Comparison of ENCODE assay signal across 8 cellular contexts in genomic region chr6:135054238-135054574, GRCh38. TPM values are rescaled to one million over a fixed set of nuclear protein-coding genes. Genes with fewer than 3 reads are reported as not detected.
DNase-seq lines count a peak whose midpoint lies in the region; ATAC-seq and TF ChIP-seq lines count a peak whose summit lies in the region.

No MANE protein-coding gene starts in this region.

- peaks cover 6% of the 10 kb centered on the region for H3K36me3 ChIP-seq in CD8-positive, alpha-beta memory T cell (ENCODE audit: insufficient read depth, low read length)
- no peaks in the 10 kb centered on the region for H3K36me3 ChIP-seq in GM23338 (ENCODE audit: insufficient read depth)
- peaks cover 32% of the 10 kb centered on the region for H3K36me3 ChIP-seq in OCI-LY7 (ENCODE audit: insufficient read depth, low read length)
- H3K36me3 ChIP-seq in effector memory CD4-positive, alpha-beta T cell (ENCODE audit: control insufficient read depth, insufficient read depth, low read length), result peaks cover 9% of the 10 kb centered on the region

- peak overlapping the region; percentile 97 to 100 (median 99) for H3K4me3 Mint-ChIP-seq in CD8-positive, alpha-beta memory T cell
- peak overlapping the region; percentile 99 for H3K4me3 Mint-ChIP-seq in GM23338
- peak overlapping the region; percentile 97 for H3K4me3 Mint-ChIP-seq in natural killer cell

- peak overlapping the region; percentile 81 for H3K4me2 ChIP-seq in GM23338
- H3K4me2 ChIP-seq in OCI-LY7 (ENCODE audit: low read length), result peak overlapping the region; percentile 93

- ATAC-seq in GM23338 (peak; percentile 23), natural killer cell (peak; percentile 0 to 11 (median 3))

- H3K27me3 Mint-ChIP-seq in CD8-positive, alpha-beta memory T cell, result peaks cover 1 to 7% of the 10 kb centered on the region in 2 donors
- H3K27me3 Mint-ChIP-seq in GM23338 (ENCODE audit: insufficient read depth, low read depth, poor library complexity), result peaks cover 11% of the 10 kb centered on the region
- H3K27me3 Mint-ChIP-seq in natural killer cell (ENCODE audit: low read depth in 2 of 2), result peaks cover 0 to 15% of the 10 kb centered on the region in 2 donors

- H3K36me3 Mint-ChIP-seq in CD8-positive, alpha-beta memory T cell, result peaks cover 0 to 24% (median 4%) of the 10 kb centered on the region in 3 donors
- peaks cover 3% of the 10 kb centered on the region; the same call in 1 of the 3 replicates for H3K36me3 Mint-ChIP-seq in GM23338 (ENCODE audit: low read depth)
- H3K36me3 Mint-ChIP-seq in natural killer cell, result no peaks in the 10 kb centered on the region

- H2AFZ ChIP-seq in GM23338 (peak overlapping the region; percentile 32; the same call in 1 of the 2 replicates), OCI-LY7 (ENCODE audit: low read length) (peak overlapping the region; percentile 71; the same call in 1 of the 2 replicates)

- H3K27ac Mint-ChIP-seq in CD8-positive, alpha-beta memory T cell, result peak overlapping the region; percentile 98 to 99 (median 99)
- peak overlapping the region; percentile 99 for H3K27ac Mint-ChIP-seq in GM23338
- peak overlapping the region; percentile 98 to 100 for H3K27ac Mint-ChIP-seq in natural killer cell

- H3K9me3 ChIP-seq in CD8-positive, alpha-beta memory T cell (ENCODE audit: low read length), result no peaks in the 10 kb centered on the region
- H3K9me3 ChIP-seq in OCI-LY7 (ENCODE audit: low read length), result no peaks in the 10 kb centered on the region
- no peaks in the 10 kb centered on the region for H3K9me3 ChIP-seq in effector memory CD4-positive, alpha-beta T cell (ENCODE audit: control insufficient read depth, low read length)

- peak overlapping the region; percentile 93 for H3K4me3 ChIP-seq in CD8-positive, alpha-beta memory T cell (ENCODE audit: low read length)
- H3K4me3 ChIP-seq in GM23338 (peak overlapping the region; percentile 78), OCI-LY7 (ENCODE audit: low read depth, low read length, poor library complexity, severe bottlenecking) (peak overlapping the region; percentile 93)
- peak overlapping the region; percentile 83 for H3K4me3 ChIP-seq in effector memory CD4-positive, alpha-beta T cell (ENCODE audit: insufficient read depth, low read depth, low read length, poor library complexity, severe bottlenecking)

- no peaks in the 10 kb centered on the region for H3K9me2 ChIP-seq in GM23338 (ENCODE audit: insufficient read depth)
- H3K9me2 ChIP-seq in OCI-LY7 (ENCODE audit: insufficient read depth, low read length), result no peaks in the 10 kb centered on the region

- peaks cover 53% of the 10 kb centered on the region for H3K79me2 ChIP-seq in GM23338 (replicated peaks; ENCODE audit: insufficient read depth)
- H3K79me2 ChIP-seq in OCI-LY7 (ENCODE audit: insufficient read depth, low read depth, low read length), result peaks cover 49% of the 10 kb centered on the region

- in situ Hi-C loops in GM13977 (cut with MboI; ENCODE audit: low pct_unique_long_range_greater_than_20kb, low sequenced_read_pairs, unreplicated experiment), result no loop called here

- peaks cover 44% of the 10 kb centered on the region for H3K4me1 ChIP-seq in CD8-positive, alpha-beta memory T cell (ENCODE audit: insufficient read depth, low read length)
- H3K4me1 ChIP-seq in GM23338 (ENCODE audit: insufficient read depth), result peaks cover 11% of the 10 kb centered on the region; the same call in 1 of the 2 replicates
- H3K4me1 ChIP-seq in OCI-LY7 (ENCODE audit: insufficient read depth, low read length, poor library complexity, severe bottlenecking), result peaks cover 26% of the 10 kb centered on the region
- peaks cover 7% of the 10 kb centered on the region for H3K4me1 ChIP-seq in effector memory CD4-positive, alpha-beta T cell (ENCODE audit: control insufficient read depth, insufficient read depth, low read length, poor library complexity, severe bottlenecking)

- no peak for DNase-seq in CD8-positive, alpha-beta memory T cell
- DNase-seq in GM23338 (ENCODE audit: low spot score) (no peak), OCI-LY7 (ENCODE audit: low spot score) (peak; percentile 30), natural killer cell (no peak), GM13977 (ENCODE audit: low spot score) (no peak), NOMO-1 treated with DMSO at 0.1 percent for 48 hours (lab: John Stamatoyannopoulos, UW; ENCODE audit: unreplicated experiment) (no peak), activated gamma-delta T cell (lab: John Stamatoyannopoulos, UW) (no peak)
- DNase-seq in effector memory CD4-positive, alpha-beta T cell, result no peak

- intact Hi-C loops in OCI-LY7 (cut with micrococcal nuclease; ENCODE audit: unreplicated experiment) (loop anchor here (1.0 to 5.0 kb wide), 3 partner anchors 127 to 1193 kb away; partner anchors contain the start of genes AHI1 and MYB), natural killer cell (cut with micrococcal nuclease) (loop anchor here (2.0 to 10.0 kb wide), 3 partner anchors 73 to 443 kb away; partner anchors contain the start of genes AHI1 and MYB)

- TF ChIP-seq CTCF in GM23338 (conservative IDR thresholded peaks at IDR 0.05; ENCODE audit: low read depth in 2 of 2), result no peak
- TF ChIP-seq CTCF in OCI-LY7 (conservative IDR thresholded peaks at IDR 0.05; ENCODE audit: low read length), result no peak
- TF ChIP-seq CTCF in natural killer cell (IDR thresholded peaks at IDR 0.05), result no peak
- TF ChIP-seq CTCF in GM13977 (IDR thresholded peaks at IDR 0.05; ENCODE audit: extremely low read depth, insufficient read depth, missing control alignments), result no peak

- peaks cover 38 to 49% (median 48%) of the 10 kb centered on the region in 3 donors for H3K4me1 Mint-ChIP-seq in CD8-positive, alpha-beta memory T cell
- H3K4me1 Mint-ChIP-seq in GM23338 (peaks cover 6% of the 10 kb centered on the region; the same call in 2 of the 3 replicates), natural killer cell (peaks cover 34 to 35% of the 10 kb centered on the region in 2 donors)

- H3K9me3 Mint-ChIP-seq in CD8-positive, alpha-beta memory T cell, result no peaks in the 10 kb centered on the region
- H3K9me3 Mint-ChIP-seq in GM23338 (no peaks in the 10 kb centered on the region), natural killer cell (no peaks in the 10 kb centered on the region)

- H3K27ac ChIP-seq in CD8-positive, alpha-beta memory T cell (ENCODE audit: low read depth, low read length), result peak overlapping the region; percentile 91
- H3K27ac ChIP-seq in GM23338 (ENCODE audit: low read depth) (peak overlapping the region; percentile 84), OCI-LY7 (ENCODE audit: low read depth, low read length, poor library complexity, severe bottlenecking) (peak overlapping the region; percentile 60)
- peak overlapping the region; percentile 95 for H3K27ac ChIP-seq in effector memory CD4-positive, alpha-beta T cell (ENCODE audit: insufficient read depth, low read length, poor library complexity, severe bottlenecking)

- peaks cover 12% of the 10 kb centered on the region; the same call in 1 of the 2 replicates for H4K20me1 ChIP-seq in GM23338 (replicated peaks; ENCODE audit: insufficient read depth)
- H4K20me1 ChIP-seq in OCI-LY7 (ENCODE audit: insufficient read depth, low read length), result peaks cover 18% of the 10 kb centered on the region

- H3F3A ChIP-seq in GM23338 (replicated peaks; ENCODE audit: low read depth), result no peaks in the 10 kb centered on the region

- no TSS peak for BruUV-seq in OCI-LY7 (replicated peaks; lab: Mats Ljungman, UMichigan)

- H3K27me3 ChIP-seq in CD8-positive, alpha-beta memory T cell (ENCODE audit: insufficient read depth, low read length, poor library complexity, severe bottlenecking), result no peaks in the 10 kb centered on the region
- no peaks in the 10 kb centered on the region for H3K27me3 ChIP-seq in GM23338 (ENCODE audit: insufficient read depth)
- no peaks in the 10 kb centered on the region for H3K27me3 ChIP-seq in effector memory CD4-positive, alpha-beta T cell (replicated peaks; ENCODE audit: control insufficient read depth, insufficient read depth, low read length, poor library complexity, severe bottlenecking)

- POLR2A ChIA-PET in CD8-positive, alpha-beta memory T cell (lab: Charles Lee), result interaction anchor here (0.8 to 1.8 kb wide), 8 partner anchors 10 to 1236 kb away, joined by 3 to 7 read pairs (median 6); partner anchors contain the start of genes BCLAF1 and MYB
- POLR2A ChIA-PET in OCI-LY7 (lab: Charles Lee), result interaction anchor here (0.6 to 3.3 kb wide), 26 partner anchors 8 to 340 kb away, joined by 3 to 23 read pairs (median 5); no protein-coding TSS in a partner anchor

- CTCF ChIA-PET in CD8-positive, alpha-beta memory T cell (lab: Charles Lee), result interaction anchor here (0.9 to 2.1 kb wide), 5 partner anchors 8 to 386 kb away, joined by 3 to 10 read pairs (median 3); no protein-coding TSS in a partner anchor
- CTCF ChIA-PET in OCI-LY7 (lab: Charles Lee; ENCODE audit: unreplicated experiment), result interaction anchor here (0.6 to 1.3 kb wide), 2 partner anchors 47 to 50 kb away, joined by 4 to 5 read pairs; no protein-coding TSS in a partner anchor

TF ChIP-seq in GM23338, 12 proteins besides CTCF, POLR2A, EP300 and RAD21 (continues in another document):
- TF ChIP-seq EZH2 (IDR thresholded peaks at IDR 0.05; ENCODE audit: low read depth, unreplicated experiment), result no peak

RNA-seq across cellular contexts. Expression of gene HBS1L, which starts 0.4 kb away (rescaled TPM):
- 100 to 1,000 TPM; 145 to 147 TPM for total RNA-seq in CD8-positive, alpha-beta memory T cell
- polyA plus RNA-seq in CD8-positive, alpha-beta memory T cell, result 45.6 TPM
- total RNA-seq in GM23338 (2014; rRNA removed; shearing (Covaris generic)), result 87.5 and 94.1 TPM in 2 replicates
- polyA plus RNA-seq in GM23338 (2016; fragmentation: Nextera tagmentation; extraction: Ambion mirVana), result 53.5 and 59.9 TPM in 2 replicates
- 82.9 and 95.4 TPM in 2 replicates for total RNA-seq in OCI-LY7 (2014; rRNA removed; shearing (Covaris generic))
- 93.1 and 94.9 TPM in 2 replicates for total RNA-seq in OCI-LY7 (2022)
- total RNA-seq in natural killer cell, result 10 to 100 TPM; 75.3 to 82.2 (median 80.1) TPM
